Comparison of ENCODE assay signal across 3 cellular contexts in the genomic region with DNA sequence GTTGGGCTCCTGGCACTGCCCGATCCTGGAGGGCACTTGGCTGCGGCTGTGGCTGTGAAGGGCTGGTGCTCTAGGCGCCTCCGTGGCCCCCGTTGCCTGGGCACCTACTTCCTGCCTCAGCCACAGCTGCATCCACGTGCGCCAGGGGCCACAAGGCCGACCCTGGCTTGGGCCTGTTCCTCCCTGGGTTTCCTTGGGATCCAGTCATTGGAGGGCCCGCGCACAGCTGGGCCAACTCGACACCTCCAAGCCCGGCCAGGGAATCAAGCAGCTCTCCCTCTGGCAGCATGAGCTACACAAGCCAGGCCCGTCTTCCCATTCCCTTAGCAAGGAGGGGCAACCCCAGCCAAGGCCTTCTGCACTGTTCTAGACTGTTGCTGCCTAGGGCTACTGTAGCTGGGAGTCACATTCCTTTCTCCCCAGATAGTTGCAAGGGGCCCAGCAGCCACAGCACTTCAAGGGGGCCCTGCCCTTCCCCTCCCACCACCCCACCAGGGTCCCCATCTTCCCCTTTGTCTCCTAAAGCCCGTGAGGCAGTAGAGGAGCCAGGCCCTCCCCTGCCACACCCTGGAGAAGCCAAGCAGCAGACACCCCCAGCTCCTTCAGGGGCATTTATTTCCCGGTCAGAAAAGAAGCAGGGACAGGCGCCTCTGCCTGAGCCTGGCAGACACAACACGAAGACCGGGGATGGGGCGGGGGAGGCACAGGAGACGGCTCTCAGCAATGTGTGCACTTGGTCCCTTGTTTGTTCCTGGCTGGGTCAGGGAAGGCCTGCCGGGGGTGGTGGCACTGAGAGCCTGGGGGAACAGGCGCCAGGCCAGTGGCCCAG.
TF ChIP-seq lines count a peak whose summit lies in the region.

No MANE protein-coding gene starts in this region.

TF ChIP-seq in A549, 52 proteins besides CTCF, POLR2A, EP300 and RAD21 (continues in another document):
- TF ChIP-seq MAFK (IDR thresholded peaks at IDR 0.05; ENCODE audit: partially characterized antibody) (no peak), GATA3 (IDR thresholded peaks at IDR 0.05; ENCODE audit: borderline replicate concordance) (peak; percentile 52), RCOR1 (IDR thresholded peaks at IDR 0.05; ENCODE audit: low read depth, low read length) (no peak), HOXB13 (CRISPR knock-in tag; IDR thresholded peaks at IDR 0.05; ENCODE audit: low read depth) (0 out of 2 replicates have a peak, but pooled peaks have one; percentile 13), NR3C1 (IDR thresholded peaks at IDR 0.05) (no peak), FOSL2 (IDR thresholded peaks at IDR 0.05) (no peak), FOSL2 (CRISPR knock-in tag; IDR thresholded peaks at IDR 0.05) (no peak), PHF8 (IDR thresholded peaks at IDR 0.05; ENCODE audit: borderline replicate concordance, low read depth) (no peak), ZFP36 (IDR thresholded peaks at IDR 0.05; ENCODE audit: borderline replicate concordance, partially characterized antibody) (no peak), CBX2 (IDR thresholded peaks at IDR 0.05; ENCODE audit: borderline replicate concordance, low read depth) (no peak), HEYL (CRISPR knock-in tag; IDR thresholded peaks at IDR 0.05) (no peak), TFCP2L1 (CRISPR knock-in tag; IDR thresholded peaks at IDR 0.05) (peak; percentile 89), CBX8 (IDR thresholded peaks at IDR 0.05) (no peak), HOXB5 (CRISPR knock-in tag; IDR thresholded peaks at IDR 0.05) (no peak), POLR2AphosphoS2 (conservative IDR thresholded peaks at IDR 0.05; ENCODE audit: low read length) (peak; percentile 81; the same call in 1 of the 2 replicates), SREBF2 (IDR thresholded peaks at IDR 0.05) (no peak), HOXA7 (CRISPR knock-in tag; IDR thresholded peaks at IDR 0.05) (peak; percentile 91; the same call in 1 of the 2 replicates), ZNF302 (CRISPR knock-in tag; IDR thresholded peaks at IDR 0.05) (no peak; the same call in 1 of the 2 replicates)
- TF ChIP-seq, protein P1, sequence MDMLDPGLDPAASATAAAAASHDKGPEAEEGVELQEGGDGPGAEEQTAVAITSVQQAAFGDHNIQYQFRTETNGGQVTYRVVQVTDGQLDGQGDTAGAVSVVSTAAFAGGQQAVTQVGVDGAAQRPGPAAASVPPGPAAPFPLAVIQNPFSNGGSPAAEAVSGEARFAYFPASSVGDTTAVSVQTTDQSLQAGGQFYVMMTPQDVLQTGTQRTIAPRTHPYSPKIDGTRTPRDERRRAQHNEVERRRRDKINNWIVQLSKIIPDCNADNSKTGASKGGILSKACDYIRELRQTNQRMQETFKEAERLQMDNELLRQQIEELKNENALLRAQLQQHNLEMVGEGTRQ (IDR thresholded peaks at IDR 0.05): no peak
- TF ChIP-seq, protein P2, sequence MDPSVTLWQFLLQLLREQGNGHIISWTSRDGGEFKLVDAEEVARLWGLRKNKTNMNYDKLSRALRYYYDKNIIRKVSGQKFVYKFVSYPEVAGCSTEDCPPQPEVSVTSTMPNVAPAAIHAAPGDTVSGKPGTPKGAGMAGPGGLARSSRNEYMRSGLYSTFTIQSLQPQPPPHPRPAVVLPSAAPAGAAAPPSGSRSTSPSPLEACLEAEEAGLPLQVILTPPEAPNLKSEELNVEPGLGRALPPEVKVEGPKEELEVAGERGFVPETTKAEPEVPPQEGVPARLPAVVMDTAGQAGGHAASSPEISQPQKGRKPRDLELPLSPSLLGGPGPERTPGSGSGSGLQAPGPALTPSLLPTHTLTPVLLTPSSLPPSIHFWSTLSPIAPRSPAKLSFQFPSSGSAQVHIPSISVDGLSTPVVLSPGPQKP (IDR thresholded peaks at IDR 0.05; ENCODE audit: low read depth, low read length): no peak
- TF ChIP-seq, protein P3, sequence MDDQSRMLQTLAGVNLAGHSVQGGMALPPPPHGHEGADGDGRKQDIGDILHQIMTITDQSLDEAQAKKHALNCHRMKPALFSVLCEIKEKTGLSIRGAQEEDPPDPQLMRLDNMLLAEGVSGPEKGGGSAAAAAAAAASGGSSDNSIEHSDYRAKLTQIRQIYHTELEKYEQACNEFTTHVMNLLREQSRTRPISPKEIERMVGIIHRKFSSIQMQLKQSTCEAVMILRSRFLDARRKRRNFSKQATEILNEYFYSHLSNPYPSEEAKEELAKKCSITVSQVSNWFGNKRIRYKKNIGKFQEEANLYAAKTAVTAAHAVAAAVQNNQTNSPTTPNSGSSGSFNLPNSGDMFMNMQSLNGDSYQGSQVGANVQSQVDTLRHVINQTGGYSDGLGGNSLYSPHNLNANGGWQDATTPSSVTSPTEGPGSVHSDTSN (IDR thresholded peaks at IDR 0.05): peak; percentile 93
- TF ChIP-seq, protein P4, sequence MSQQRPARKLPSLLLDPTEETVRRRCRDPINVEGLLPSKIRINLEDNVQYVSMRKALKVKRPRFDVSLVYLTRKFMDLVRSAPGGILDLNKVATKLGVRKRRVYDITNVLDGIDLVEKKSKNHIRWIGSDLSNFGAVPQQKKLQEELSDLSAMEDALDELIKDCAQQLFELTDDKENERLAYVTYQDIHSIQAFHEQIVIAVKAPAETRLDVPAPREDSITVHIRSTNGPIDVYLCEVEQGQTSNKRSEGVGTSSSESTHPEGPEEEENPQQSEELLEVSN (IDR thresholded peaks at IDR 0.05; ENCODE audit: borderline replicate concordance, low read depth): no peak; the same call in 1 of the 2 replicates

TF ChIP-seq in H1, 55 proteins besides CTCF, POLR2A, EP300 and RAD21 (continues in another document):
- TF ChIP-seq CTBP2 (IDR thresholded peaks at IDR 0.05; ENCODE audit: borderline replicate concordance, insufficient read depth, insufficient read length, low read length) (no peak), ASH2L (IDR thresholded peaks at IDR 0.05; ENCODE audit: low read length) (no peak)
- TF ChIP-seq, protein P5, sequence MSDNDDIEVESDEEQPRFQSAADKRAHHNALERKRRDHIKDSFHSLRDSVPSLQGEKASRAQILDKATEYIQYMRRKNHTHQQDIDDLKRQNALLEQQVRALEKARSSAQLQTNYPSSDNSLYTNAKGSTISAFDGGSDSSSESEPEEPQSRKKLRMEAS (IDR thresholded peaks at IDR 0.05): 0 out of 2 replicates have a peak, but pooled peaks have one; percentile 29
- TF ChIP-seq, protein P4 (IDR thresholded peaks at IDR 0.05): peak; percentile 14; the same call in 1 of the 2 replicates

TF ChIP-seq in neural cell, 6 proteins besides CTCF, POLR2A, EP300 and RAD21:
- TF ChIP-seq TAF1 (IDR thresholded peaks at IDR 0.05; ENCODE audit: low read depth) (no peak), POLR2AphosphoS5 (IDR thresholded peaks at IDR 0.05) (peak; percentile 30)
